1 cellular context compared by ENCODE assay signal in genomic region chr4:76305033-76305687, GRCh38.
TF ChIP-seq lines count a peak whose summit lies in the region.

No MANE protein-coding gene starts in this region.

TF ChIP-seq in K562, 482 proteins besides CTCF, POLR2A, EP300 and RAD21 (continued from another document):
- TF ChIP-seq, protein P1, sequence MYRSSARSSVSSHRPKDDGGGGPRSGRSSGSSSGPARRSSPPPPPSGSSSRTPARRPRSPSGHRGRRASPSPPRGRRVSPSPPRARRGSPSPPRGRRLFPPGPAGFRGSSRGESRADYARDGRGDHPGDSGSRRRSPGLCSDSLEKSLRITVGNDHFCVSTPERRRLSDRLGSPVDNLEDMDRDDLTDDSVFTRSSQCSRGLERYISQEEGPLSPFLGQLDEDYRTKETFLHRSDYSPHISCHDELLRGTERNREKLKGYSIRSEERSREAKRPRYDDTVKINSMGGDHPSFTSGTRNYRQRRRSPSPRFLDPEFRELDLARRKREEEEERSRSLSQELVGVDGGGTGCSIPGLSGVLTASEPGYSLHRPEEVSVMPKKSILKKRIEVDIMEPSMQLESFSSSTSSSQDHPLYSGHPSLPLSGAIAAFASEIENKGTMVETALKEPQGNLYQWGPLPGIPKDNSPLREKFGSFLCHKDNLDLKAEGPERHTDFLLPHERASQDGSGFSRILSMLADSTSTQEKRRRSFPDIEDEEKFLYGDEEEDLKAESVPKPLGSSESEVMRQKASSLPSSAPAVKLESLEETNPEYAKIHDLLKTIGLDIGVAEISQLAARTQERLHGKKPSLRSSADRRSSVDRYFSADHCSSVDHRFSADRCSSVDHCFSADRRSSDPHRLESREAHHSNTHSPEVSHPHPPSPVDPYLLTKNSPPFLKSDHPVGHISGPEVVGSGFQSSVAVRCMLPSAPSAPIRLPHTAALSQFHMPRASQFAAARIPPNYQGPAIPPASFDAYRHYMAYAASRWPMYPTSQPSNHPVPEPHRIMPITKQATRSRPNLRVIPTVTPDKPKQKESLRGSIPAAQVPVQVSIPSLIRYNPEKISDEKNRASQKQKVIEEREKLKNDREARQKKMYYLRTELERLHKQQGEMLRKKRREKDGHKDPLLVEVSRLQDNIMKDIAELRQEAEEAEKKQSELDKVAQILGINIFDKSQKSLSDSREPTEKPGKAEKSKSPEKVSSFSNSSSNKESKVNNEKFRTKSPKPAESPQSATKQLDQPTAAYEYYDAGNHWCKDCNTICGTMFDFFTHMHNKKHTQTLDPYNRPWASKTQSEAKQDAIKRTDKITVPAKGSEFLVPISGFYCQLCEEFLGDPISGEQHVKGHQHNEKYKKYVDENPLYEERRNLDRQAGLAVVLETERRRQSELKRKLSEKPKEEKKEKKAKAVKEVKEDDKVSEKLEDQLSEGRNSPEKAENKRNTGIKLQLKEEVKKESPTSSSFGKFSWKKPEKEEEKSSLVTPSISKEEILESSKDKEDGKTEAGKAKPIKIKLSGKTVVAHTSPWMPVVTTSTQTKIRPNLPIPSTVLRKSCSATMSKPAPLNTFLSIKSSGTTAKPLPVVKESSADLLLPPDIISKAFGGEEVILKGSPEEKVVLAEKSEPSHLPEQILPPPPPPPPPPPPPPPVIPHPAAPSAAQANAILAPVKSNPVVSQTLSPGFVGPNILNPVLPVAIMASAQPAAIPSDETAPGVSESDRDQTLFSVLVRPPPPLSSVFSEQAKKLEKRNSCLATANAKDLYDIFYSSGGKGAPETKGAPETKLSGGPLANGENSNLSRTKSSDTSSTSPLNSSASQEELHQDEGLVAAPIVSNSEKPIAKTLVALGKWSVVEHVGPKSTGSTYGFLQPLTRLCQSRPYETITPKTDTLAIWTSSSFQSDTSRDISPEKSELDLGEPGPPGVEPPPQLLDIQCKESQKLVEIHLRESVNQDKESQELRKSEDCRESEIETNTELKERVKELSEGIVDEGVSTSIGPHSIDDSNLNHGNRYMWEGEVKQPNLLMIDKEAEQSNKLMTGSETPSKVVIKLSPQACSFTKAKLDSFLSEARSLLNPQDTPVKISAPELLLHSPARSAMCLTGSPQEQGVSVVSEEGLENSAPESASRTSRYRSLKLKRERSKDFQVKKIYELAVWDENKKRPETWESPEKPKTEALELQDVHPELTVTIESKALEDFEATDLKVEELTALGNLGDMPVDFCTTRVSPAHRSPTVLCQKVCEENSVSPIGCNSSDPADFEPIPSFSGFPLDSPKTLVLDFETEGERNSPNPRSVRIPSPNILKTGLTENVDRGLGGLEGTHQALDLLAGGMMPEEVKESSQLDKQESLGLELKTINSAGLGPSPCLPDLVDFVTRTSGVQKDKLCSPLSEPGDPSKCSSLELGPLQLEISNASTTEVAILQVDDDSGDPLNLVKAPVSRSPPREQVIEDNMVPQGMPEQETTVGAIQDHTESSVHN (IDR thresholded peaks at IDR 0.05; ENCODE audit: borderline replicate concordance in 1 of 2, low read depth in 1 of 2) = no peak
- TF ChIP-seq TRIM28 (IDR thresholded peaks at IDR 0.05) = no peak
- TF ChIP-seq, protein P2, sequence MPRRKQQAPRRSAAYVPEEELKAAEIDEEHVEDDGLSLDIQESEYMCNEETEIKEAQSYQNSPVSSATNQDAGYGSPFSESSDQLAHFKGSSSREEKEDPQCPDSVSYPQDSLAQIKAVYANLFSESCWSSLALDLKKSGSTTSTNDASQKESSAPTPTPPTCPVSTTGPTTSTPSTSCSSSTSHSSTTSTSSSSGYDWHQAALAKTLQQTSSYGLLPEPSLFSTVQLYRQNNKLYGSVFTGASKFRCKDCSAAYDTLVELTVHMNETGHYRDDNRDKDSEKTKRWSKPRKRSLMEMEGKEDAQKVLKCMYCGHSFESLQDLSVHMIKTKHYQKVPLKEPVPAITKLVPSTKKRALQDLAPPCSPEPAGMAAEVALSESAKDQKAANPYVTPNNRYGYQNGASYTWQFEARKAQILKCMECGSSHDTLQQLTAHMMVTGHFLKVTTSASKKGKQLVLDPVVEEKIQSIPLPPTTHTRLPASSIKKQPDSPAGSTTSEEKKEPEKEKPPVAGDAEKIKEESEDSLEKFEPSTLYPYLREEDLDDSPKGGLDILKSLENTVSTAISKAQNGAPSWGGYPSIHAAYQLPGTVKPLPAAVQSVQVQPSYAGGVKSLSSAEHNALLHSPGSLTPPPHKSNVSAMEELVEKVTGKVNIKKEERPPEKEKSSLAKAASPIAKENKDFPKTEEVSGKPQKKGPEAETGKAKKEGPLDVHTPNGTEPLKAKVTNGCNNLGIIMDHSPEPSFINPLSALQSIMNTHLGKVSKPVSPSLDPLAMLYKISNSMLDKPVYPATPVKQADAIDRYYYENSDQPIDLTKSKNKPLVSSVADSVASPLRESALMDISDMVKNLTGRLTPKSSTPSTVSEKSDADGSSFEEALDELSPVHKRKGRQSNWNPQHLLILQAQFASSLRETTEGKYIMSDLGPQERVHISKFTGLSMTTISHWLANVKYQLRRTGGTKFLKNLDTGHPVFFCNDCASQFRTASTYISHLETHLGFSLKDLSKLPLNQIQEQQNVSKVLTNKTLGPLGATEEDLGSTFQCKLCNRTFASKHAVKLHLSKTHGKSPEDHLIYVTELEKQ (CRISPR knock-in tag; IDR thresholded peaks at IDR 0.05) = no peak
- no peak for TF ChIP-seq PHB (CRISPR knock-in tag; IDR thresholded peaks at IDR 0.05)
